ENCODE assay signal across 25 cellular contexts in the genomic region with DNA sequence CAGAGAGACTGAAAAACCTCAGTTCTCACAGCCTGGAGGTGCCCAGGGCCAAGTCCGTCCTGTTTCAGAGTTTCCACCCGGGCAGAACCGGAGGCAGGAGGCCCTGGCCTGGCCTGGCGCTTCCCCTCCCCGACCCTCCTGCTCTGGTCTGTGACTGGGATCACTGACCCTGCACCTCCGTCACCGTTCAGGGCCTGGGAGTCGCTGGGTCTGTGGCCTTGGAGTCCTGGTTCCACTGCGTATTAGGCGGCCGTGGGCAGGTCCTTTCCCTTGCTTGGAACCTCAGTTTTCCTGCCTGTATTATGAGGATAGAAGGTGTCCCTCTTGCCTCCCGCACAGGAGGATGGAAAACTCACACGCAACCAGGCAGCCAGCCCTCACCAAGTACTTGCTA. TPM values are rescaled to one million over a fixed set of nuclear protein-coding genes. Genes with fewer than 3 reads are reported as not detected.
A peak's percentile ranks its signal among the peaks of the same experiment; 100 is the strongest.
DNase-seq lines count a peak whose midpoint lies in the region; ATAC-seq, FAIRE-seq and TF ChIP-seq lines count a peak whose summit lies in the region.
"Had no signal": no experiment of that assay in that cellular context is flagged by ENCODE, and none has a peak within 500 bp of the region (broad histone marks: within the 10 kb centered on the region; RNA-seq: fewer than 3 reads in every experiment).

No MANE protein-coding gene starts in this region.

- H3K9me3 ChIP-seq in HepG2 (ENCODE audit: low read length) (no peaks in the 10 kb centered on the region), right lobe of liver (no peaks in the 10 kb centered on the region), mesenchymal stem cell (ENCODE audit: control insufficient read depth, low read length) (no peaks in the 10 kb centered on the region), neuronal stem cell (replicated peaks in 1 of 2; ENCODE audit: control insufficient read depth in 2 of 2, insufficient read depth in 1 of 2, low read depth in 1 of 2, low read length in 2 of 2) (no peaks in the 10 kb centered on the region)
- H3K9me3 ChIP-seq: A549; BE2C; BLaER1 treated with 17β-estradiol and CSF1 and Interleukin-3, amounts not matched to agents 10 nM and 100 nM had no signal

- H2BK12ac ChIP-seq in mesenchymal stem cell (ENCODE audit: low read length in 2 of 2) = no peak overlapping the region
- no peak overlapping the region for H2BK12ac ChIP-seq in neuronal stem cell (ENCODE audit: low read length)

- in situ Hi-C loops in HepG2 (cut with HindIII; ENCODE audit: extremely low pct_ligation_motif_present, low pct_unique_long_range_greater_than_20kb) = loop anchor here (5.0 kb wide), 2 partner anchors 48 to 228 kb away; no protein-coding TSS in a partner anchor

- H3K23ac ChIP-seq in mesenchymal stem cell (ENCODE audit: low read length in 2 of 2) (no peak overlapping the region), neuronal stem cell (ENCODE audit: low read depth, low read length, poor library complexity) (no peak overlapping the region)

- H3K4me3 ChIP-seq in HepG2 (replicated peaks in 1 of 3; ENCODE audit: insufficient read depth in 1 of 3, low read depth in 2 of 3, low read length in 3 of 3) (no peak overlapping the region), right lobe of liver (no peak overlapping the region), mesenchymal stem cell (ENCODE audit: insufficient read depth in 1 of 2, low read depth in 1 of 2, low read length in 2 of 2) (no peak overlapping the region), neuronal stem cell (ENCODE audit: low read length in 2 of 2) (no peak overlapping the region)
- H3K4me3 ChIP-seq: A549; BLaER1 treated with 17β-estradiol and CSF1 and Interleukin-3, amounts not matched to agents 10 nM and 100 nM had no signal

- H3K18ac ChIP-seq in mesenchymal stem cell (ENCODE audit: low read depth in 1 of 2, low read length in 2 of 2) = no peak overlapping the region
- H3K18ac ChIP-seq in neuronal stem cell (ENCODE audit: low read length) = no peak overlapping the region

- no TSS peak for BruUV-seq in HepG2 (replicated peaks; lab: Mats Ljungman, UMichigan)

- H3K4ac ChIP-seq in mesenchymal stem cell (ENCODE audit: low read depth in 1 of 2, low read length in 2 of 2) (no peak overlapping the region), neuronal stem cell (ENCODE audit: low read length) (no peak overlapping the region)

- no peaks in the 10 kb centered on the region for H3K79me1 ChIP-seq in mesenchymal stem cell (replicated peaks; ENCODE audit: low read length, poor library complexity, severe bottlenecking)
- peaks cover 2% of the 10 kb centered on the region for H3K79me1 ChIP-seq in neuronal stem cell (ENCODE audit: low read depth, low read length)

- intact Hi-C loops in HepG2 (cut with micrococcal nuclease; ENCODE audit: unreplicated experiment) (no loop called here), right lobe of liver (cut with DNase I) (loop anchor here in 1 of 2 donors (10.0 kb wide), 1 partner anchor 221 kb away; no protein-coding TSS in a partner anchor)

- H2BK15ac ChIP-seq in mesenchymal stem cell (ENCODE audit: low read depth, poor library complexity, severe bottlenecking) (no peak overlapping the region), neuronal stem cell (ENCODE audit: low read length) (peak overlapping the region; percentile 73)

- no peak for TF ChIP-seq EP300 in HepG2 (IDR thresholded peaks at IDR 0.05; ENCODE audit: low read depth in 2 of 2, low read length in 2 of 2)
- TF ChIP-seq EP300 in HepG2 (CRISPR knock-in tag; IDR thresholded peaks at IDR 0.05; ENCODE audit: borderline replicate concordance) = no peak

- DNase-seq in HepG2 (ENCODE audit: low spot score) (peak; percentile 30), right lobe of liver (no peak), mesenchymal stem cell (no peak), neuronal stem cell (ENCODE audit: low spot score) (no peak), DMS79 treated with DMSO at 0.1 percent for 48 hours (lab: John Stamatoyannopoulos, UW) (no peak)
- DNase-seq in stimulated activated CD4-positive, alpha-beta T cell treated with anti-CD3 and anti-CD28 coated beads, Interleukin-12 subunit alpha, Interleukin-12 subunit beta, amount 100 ng/mL, for 4 hours = no peak
- no peak for DNase-seq in activated effector memory CD4-positive, alpha-beta T cell treated with Interleukin-2 at 50 U/mL for 16 hours
- DNase-seq: ACHN; AML-193; BE2C; Calu3; CD4-positive, alpha-beta memory T cell; COR-L47; DMS53; DND-41; GOT3; HCEC 1CT had no signal

- H4K8ac ChIP-seq in mesenchymal stem cell (ENCODE audit: low read length) = no peak overlapping the region
- H4K8ac ChIP-seq in neuronal stem cell (ENCODE audit: low read depth, low read length) = no peak overlapping the region

- H2BK120ac ChIP-seq in mesenchymal stem cell (ENCODE audit: low read depth, low read length) = no peak overlapping the region
- H2BK120ac ChIP-seq in neuronal stem cell (ENCODE audit: low read depth, low read length) = no peak overlapping the region

- no peak for TF ChIP-seq CTCF in HepG2 (CRISPR knock-in tag; IDR thresholded peaks at IDR 0.05)
- no peak for TF ChIP-seq CTCF in right lobe of liver (IDR thresholded peaks at IDR 0.05)

- H3K36me3 ChIP-seq in HepG2 (replicated peaks in 1 of 2; ENCODE audit: control insufficient read depth in 1 of 2, insufficient read depth in 2 of 2, low read length in 2 of 2) (no peaks in the 10 kb centered on the region), right lobe of liver (no peaks in the 10 kb centered on the region), mesenchymal stem cell (ENCODE audit: control insufficient read depth in 1 of 2, insufficient read depth in 2 of 2, low read depth in 1 of 2, low read length in 2 of 2) (no peaks in the 10 kb centered on the region), neuronal stem cell (replicated peaks in 1 of 2; ENCODE audit: control insufficient read depth in 2 of 2, insufficient read depth in 2 of 2, low read length in 2 of 2) (no peaks in the 10 kb centered on the region)
- H3K36me3 ChIP-seq: BE2C; BLaER1 treated with 17β-estradiol and CSF1 and Interleukin-3, amounts not matched to agents 10 nM and 100 nM had no signal

- no peaks in the 10 kb centered on the region for H3K79me2 ChIP-seq in HepG2 (ENCODE audit: insufficient read depth, low read length)

- CTCF ChIA-PET in HepG2 (lab: Yijun Ruan, JAX; ENCODE audit: low intra/inter-chr PET ratio, low total read pairs) = no interaction called here

- ATAC-seq in HepG2 (peak; percentile 46), right lobe of liver (no peak), HG03378 (IDR thresholded peaks at IDR 0.05; ENCODE audit: unreplicated experiment) (no peak)
- ATAC-seq: A549 had no signal

- H3K4me1 ChIP-seq in HepG2 (ENCODE audit: insufficient read depth, low read length) (peaks cover 87% of the 10 kb centered on the region), right lobe of liver (no peaks in the 10 kb centered on the region), mesenchymal stem cell (ENCODE audit: control insufficient read depth, insufficient read depth, low read depth, low read length) (peaks cover 1% of the 10 kb centered on the region), neuronal stem cell (ENCODE audit: control insufficient read depth in 2 of 2, insufficient read depth in 1 of 2, low read depth in 1 of 2, low read length in 2 of 2) (peaks cover 0 to 9% of the 10 kb centered on the region in 2 donors)
- H3K4me1 ChIP-seq: A549, BE2C had no signal

- H3K14ac ChIP-seq in mesenchymal stem cell (ENCODE audit: low read length in 2 of 2) (no peak overlapping the region), neuronal stem cell (ENCODE audit: low read length) (peak overlapping the region; percentile 47)

- H3K4me2 ChIP-seq in HepG2 (ENCODE audit: low read depth, low read length) = no peak overlapping the region
- H3K4me2 ChIP-seq in mesenchymal stem cell (ENCODE audit: low read length, poor library complexity, severe bottlenecking) = no peak overlapping the region
- H3K4me2 ChIP-seq in neuronal stem cell (ENCODE audit: insufficient read depth, low read length, poor library complexity, severe bottlenecking) = no peak overlapping the region
- H3K4me2 ChIP-seq: A549 had no signal

- peak overlapping the region; percentile 80 for H3K9ac ChIP-seq in HepG2 (ENCODE audit: insufficient read depth, low read depth, low read length)
- H3K9ac ChIP-seq in mesenchymal stem cell (ENCODE audit: low read length) = no peak overlapping the region
- no peak overlapping the region for H3K9ac ChIP-seq in neuronal stem cell (ENCODE audit: low read depth, low read length, poor library complexity)
- H3K9ac ChIP-seq: BLaER1 treated with 17β-estradiol and CSF1 and Interleukin-3, amounts not matched to agents 10 nM and 100 nM had no signal

- FAIRE-seq in HepG2 (lab: Jason Lieb, UNC) = no peak
- FAIRE-seq: A549, G401.6, GM12892, H54 had no signal

- H2AFZ ChIP-seq in HepG2 (ENCODE audit: low read length) (no peak overlapping the region), mesenchymal stem cell (ENCODE audit: low read depth, low read length) (no peak overlapping the region), neuronal stem cell (ENCODE audit: low read length) (no peak overlapping the region)

- no peaks in the 10 kb centered on the region for H3K27me3 ChIP-seq in HepG2 (ENCODE audit: control insufficient read depth in 1 of 2, insufficient read depth in 2 of 2, low read length in 2 of 2)
- H3K27me3 ChIP-seq in right lobe of liver = no peaks in the 10 kb centered on the region
- peaks cover 8 to 12% of the 10 kb centered on the region in 2 experiments for H3K27me3 ChIP-seq in mesenchymal stem cell (ENCODE audit: control insufficient read depth in 1 of 2, insufficient read depth in 1 of 2, low read length in 2 of 2)
- peaks cover 0 to 31% (median 0%) of the 10 kb centered on the region in 3 experiments for H3K27me3 ChIP-seq in neuronal stem cell (ENCODE audit: control insufficient read depth in 3 of 3, insufficient read depth in 3 of 3, low read depth in 1 of 3, low read length in 3 of 3)
- H3K27me3 ChIP-seq: BE2C; BLaER1 treated with 17β-estradiol and CSF1 and Interleukin-3, amounts not matched to agents 10 nM and 100 nM had no signal

- H4K20me1 ChIP-seq in HepG2 (ENCODE audit: insufficient read depth, low read length) = no peaks in the 10 kb centered on the region
- H4K20me1 ChIP-seq: BLaER1 treated with 17β-estradiol and CSF1 and Interleukin-3, amounts not matched to agents 10 nM and 100 nM had no signal

- TF ChIP-seq RAD21 in HepG2 (CRISPR knock-in tag; IDR thresholded peaks at IDR 0.05) = no peak

- no peak overlapping the region for H2BK5ac ChIP-seq in mesenchymal stem cell (ENCODE audit: low read depth, low read length, poor library complexity, severe bottlenecking)
- H2BK5ac ChIP-seq in neuronal stem cell (ENCODE audit: low read length) = no peak overlapping the region

- POLR2A ChIA-PET in HepG2 (lab: Yijun Ruan, JAX) = no interaction called here

- H4K91ac ChIP-seq in mesenchymal stem cell (ENCODE audit: low read length) (peak overlapping the region; percentile 56), neuronal stem cell (ENCODE audit: low read depth, low read length, poor library complexity) (no peak overlapping the region)

- peak overlapping the region; percentile 94 for H3K27ac ChIP-seq in HepG2 (ENCODE audit: extremely low read length, insufficient read depth, low read length)
- no peak overlapping the region for H3K27ac ChIP-seq in right lobe of liver
- H3K27ac ChIP-seq in mesenchymal stem cell (ENCODE audit: low read length, poor library complexity, severe bottlenecking) = no peak overlapping the region
- H3K27ac ChIP-seq in neuronal stem cell (replicated peaks; ENCODE audit: low read length) = no peak overlapping the region
- H3K27ac ChIP-seq: 22Rv1; A549; BLaER1 treated with 17β-estradiol and CSF1 and Interleukin-3, amounts not matched to agents 10 nM and 100 nM had no signal

- no peak for TF ChIP-seq POLR2A in HepG2 (IDR thresholded peaks at IDR 0.05; ENCODE audit: insufficient read depth in 1 of 2, low read depth in 2 of 2, low read length in 2 of 2)
- no peak for TF ChIP-seq POLR2A in right lobe of liver (IDR thresholded peaks at IDR 0.05)

- WGBS in HepG2 (ENCODE audit: low lambda C conversion rate) = 38% methylated on average over 3 of the region's 13 CpGs
- WGBS in right lobe of liver (ENCODE audit: insufficient coverage, low coverage, low lambda C conversion rate, missing lambda C conversion rate) = 40% methylated on average over 7 of the region's 13 CpGs
- 78% methylated on average over 13 of the region's 13 CpGs for WGBS in mesenchymal stem cell
- WGBS in neuronal stem cell (ENCODE audit: extremely low coverage in 2 of 2, insufficient read length in 2 of 2, insufficient replicate concordance in 1 of 2), 2 donors = no CpG with 5 or more reads among the region's 13 CpGs

- H2AK5ac ChIP-seq in mesenchymal stem cell (ENCODE audit: low read length, severe bottlenecking) (no peak overlapping the region), neuronal stem cell (ENCODE audit: low read depth, low read length) (peak overlapping the region; percentile 32)

RNA-seq across cellular contexts. Expression of a gene that starts 0.5 kb away (rescaled TPM):
- total RNA-seq in HepG2 (2016; rRNA removed; fragmentation: Illumina TruSeq; extraction: Trizol) (not detected in 2 replicates), right lobe of liver (not detected)
- total RNA-seq in HepG2 (2016; cell fraction: cytosol; rRNA removed; fragmentation: Illumina TruSeq; extraction: Trizol; ENCODE audit: low read depth) = not detected in 2 replicates
- total RNA-seq in HepG2 (2016; cell fraction: insoluble cytoplasmic fraction; rRNA removed; fragmentation: Illumina TruSeq; extraction: Trizol) = not detected in 2 replicates
- total RNA-seq in HepG2 (2016; cell fraction: membrane; rRNA removed; fragmentation: Illumina TruSeq; extraction: Trizol) = not detected in 2 replicates
- not detected in 2 replicates for total RNA-seq in HepG2 (2016; cell fraction: nucleus; rRNA removed; fragmentation: Illumina TruSeq; extraction: Trizol)
- not detected in 2 replicates for polyA plus RNA-seq in HepG2 (2011; rRNA removed)
- not detected in 2 replicates for polyA plus RNA-seq in HepG2 (2011; cell fraction: cytosol; rRNA removed)
- polyA plus RNA-seq in HepG2 (2011; cell fraction: nucleus; rRNA removed) = 0.50 TPM in 1 of 2 replicates, not detected in the other
- polyA plus RNA-seq in HepG2 (2012) = not detected in 2 replicates
- not detected in 2 replicates for polyA plus RNA-seq in HepG2 (2016; cell fraction: cytosol; fragmentation: Illumina TruSeq; extraction: Trizol; ENCODE audit: low read depth)
- polyA plus RNA-seq in HepG2 (2016; cell fraction: insoluble cytoplasmic fraction; fragmentation: Illumina TruSeq; extraction: Trizol; ENCODE audit: low read depth) = not detected in 2 replicates
- polyA plus RNA-seq in HepG2 (2016; cell fraction: membrane; fragmentation: Illumina TruSeq; extraction: Trizol; ENCODE audit: low read depth) = not detected in 2 replicates
- not detected in 2 replicates for polyA plus RNA-seq in HepG2 (2016; cell fraction: nucleus; fragmentation: Illumina TruSeq; extraction: Trizol; ENCODE audit: insufficient read depth, low read depth)
- not detected in 2 replicates for polyA minus RNA-seq in HepG2 (2011; rRNA and poly(A)+ RNA removed; ENCODE audit: low replicate concordance)
- polyA minus RNA-seq in HepG2 (2011; cell fraction: cytosol; rRNA and poly(A)+ RNA removed) = not detected in 2 replicates
- polyA minus RNA-seq in HepG2 (2011; cell fraction: nucleus; rRNA and poly(A)+ RNA removed) = not detected in 2 replicates
- not detected for polyA plus RNA-seq in mesenchymal stem cell (2013, experiment 1 of 2)
- not detected for polyA plus RNA-seq in mesenchymal stem cell (2013, experiment 2 of 2)
- not detected for polyA plus RNA-seq in neuronal stem cell (2013, experiment 1 of 2)
- polyA plus RNA-seq in neuronal stem cell (2013, experiment 2 of 2) = not detected
- total RNA-seq: Calu3; CD4-positive, alpha-beta memory T cell had no signal
- polyA plus RNA-seq: A549; CD14-positive monocyte; CD4-positive, alpha-beta memory T cell had no signal

RNA-seq across cellular contexts. Expression of a gene that starts 41.8 kb away (rescaled TPM):
- total RNA-seq in HepG2 (2016; rRNA removed; fragmentation: Illumina TruSeq; extraction: Trizol) (5.2 and 7.5 TPM in 2 replicates), right lobe of liver (1 to 10 TPM in 5 of 6 experiments, under 1 TPM in 1; 0.98 to 3.4 (median 1.3) TPM)
- total RNA-seq in HepG2 (2016; cell fraction: cytosol; rRNA removed; fragmentation: Illumina TruSeq; extraction: Trizol; ENCODE audit: low read depth) = 4.1 and 7.5 TPM in 2 replicates
- total RNA-seq in HepG2 (2016; cell fraction: insoluble cytoplasmic fraction; rRNA removed; fragmentation: Illumina TruSeq; extraction: Trizol) = 5.4 and 7.4 TPM in 2 replicates
- 2.6 and 3.0 TPM in 2 replicates for total RNA-seq in HepG2 (2016; cell fraction: membrane; rRNA removed; fragmentation: Illumina TruSeq; extraction: Trizol)
- total RNA-seq in HepG2 (2016; cell fraction: nucleus; rRNA removed; fragmentation: Illumina TruSeq; extraction: Trizol) = 13.6 and 19.6 TPM in 2 replicates
- 5.2 and 5.6 TPM in 2 replicates for polyA plus RNA-seq in HepG2 (2011; rRNA removed)
- 1.9 and 2.3 TPM in 2 replicates for polyA plus RNA-seq in HepG2 (2011; cell fraction: cytosol; rRNA removed)
- 9.3 and 11.5 TPM in 2 replicates for polyA plus RNA-seq in HepG2 (2011; cell fraction: nucleus; rRNA removed)
- 3.5 and 4.2 TPM in 2 replicates for polyA plus RNA-seq in HepG2 (2012)
- polyA plus RNA-seq in HepG2 (2016; cell fraction: cytosol; fragmentation: Illumina TruSeq; extraction: Trizol; ENCODE audit: low read depth) = 0.17 and 0.50 TPM in 2 replicates
- polyA plus RNA-seq in HepG2 (2016; cell fraction: insoluble cytoplasmic fraction; fragmentation: Illumina TruSeq; extraction: Trizol; ENCODE audit: low read depth) = 3.4 and 3.5 TPM in 2 replicates
- polyA plus RNA-seq in HepG2 (2016; cell fraction: membrane; fragmentation: Illumina TruSeq; extraction: Trizol; ENCODE audit: low read depth) = 0.48 and 0.61 TPM in 2 replicates
- 23.6 and 27.3 TPM in 2 replicates for polyA plus RNA-seq in HepG2 (2016; cell fraction: nucleus; fragmentation: Illumina TruSeq; extraction: Trizol; ENCODE audit: insufficient read depth, low read depth)
- polyA minus RNA-seq in HepG2 (2011; rRNA and poly(A)+ RNA removed; ENCODE audit: low replicate concordance) = 6.5 and 7.6 TPM in 2 replicates
- 2.0 and 3.2 TPM in 2 replicates for polyA minus RNA-seq in HepG2 (2011; cell fraction: cytosol; rRNA and poly(A)+ RNA removed)
- polyA minus RNA-seq in HepG2 (2011; cell fraction: nucleus; rRNA and poly(A)+ RNA removed) = 13.1 and 14.4 TPM in 2 replicates
- 4.1 TPM for polyA plus RNA-seq in mesenchymal stem cell (2013, experiment 1 of 2)
- polyA plus RNA-seq in mesenchymal stem cell (2013, experiment 2 of 2) = 3.6 TPM
- polyA plus RNA-seq in neuronal stem cell (2013, experiment 1 of 2) = 11.4 TPM
- polyA plus RNA-seq in neuronal stem cell (2013, experiment 2 of 2) = 10.2 TPM

RNA-seq across cellular contexts. Expression of a gene that starts 55.5 kb away (rescaled TPM):
- total RNA-seq in HepG2 (2016; rRNA removed; fragmentation: Illumina TruSeq; extraction: Trizol) (0.35 and 0.77 TPM in 2 replicates), right lobe of liver (1,000 to 10,000 TPM in 1 of 6 experiments, 100 to 1,000 TPM in 5; 109 to 1,136 (median 151) TPM)
- 0.62 and 0.81 TPM in 2 replicates for total RNA-seq in HepG2 (2016; cell fraction: cytosol; rRNA removed; fragmentation: Illumina TruSeq; extraction: Trizol; ENCODE audit: low read depth)
- total RNA-seq in HepG2 (2016; cell fraction: insoluble cytoplasmic fraction; rRNA removed; fragmentation: Illumina TruSeq; extraction: Trizol) = 0.50 and 0.54 TPM in 2 replicates
- 0.62 TPM in 2 replicates for total RNA-seq in HepG2 (2016; cell fraction: membrane; rRNA removed; fragmentation: Illumina TruSeq; extraction: Trizol)
- total RNA-seq in HepG2 (2016; cell fraction: nucleus; rRNA removed; fragmentation: Illumina TruSeq; extraction: Trizol) = 0.87 and 1.2 TPM in 2 replicates
- polyA plus RNA-seq in HepG2 (2011; rRNA removed) = 15.2 and 30.3 TPM in 2 replicates
- 29.8 and 39.3 TPM in 2 replicates for polyA plus RNA-seq in HepG2 (2011; cell fraction: cytosol; rRNA removed)
- polyA plus RNA-seq in HepG2 (2011; cell fraction: nucleus; rRNA removed) = 6.5 and 8.5 TPM in 2 replicates
- 1.8 and 14.7 TPM in 2 replicates for polyA plus RNA-seq in HepG2 (2012)
- 2.7 and 4.0 TPM in 2 replicates for polyA plus RNA-seq in HepG2 (2016; cell fraction: cytosol; fragmentation: Illumina TruSeq; extraction: Trizol; ENCODE audit: low read depth)
- polyA plus RNA-seq in HepG2 (2016; cell fraction: insoluble cytoplasmic fraction; fragmentation: Illumina TruSeq; extraction: Trizol; ENCODE audit: low read depth) = 3.4 and 6.1 TPM in 2 replicates
- polyA plus RNA-seq in HepG2 (2016; cell fraction: membrane; fragmentation: Illumina TruSeq; extraction: Trizol; ENCODE audit: low read depth) = 3.0 and 3.6 TPM in 2 replicates
- polyA plus RNA-seq in HepG2 (2016; cell fraction: nucleus; fragmentation: Illumina TruSeq; extraction: Trizol; ENCODE audit: insufficient read depth, low read depth) = 8.8 and 12.2 TPM in 2 replicates
- 15.0 TPM in 1 of 2 replicates, not detected in the other for polyA minus RNA-seq in HepG2 (2011; rRNA and poly(A)+ RNA removed; ENCODE audit: low replicate concordance)
- polyA minus RNA-seq in HepG2 (2011; cell fraction: cytosol; rRNA and poly(A)+ RNA removed) = 11.4 and 11.5 TPM in 2 replicates
- 3.3 and 4.6 TPM in 2 replicates for polyA minus RNA-seq in HepG2 (2011; cell fraction: nucleus; rRNA and poly(A)+ RNA removed)
- 0.10 TPM for polyA plus RNA-seq in mesenchymal stem cell (2013, experiment 1 of 2)
- 0.08 TPM for polyA plus RNA-seq in mesenchymal stem cell (2013, experiment 2 of 2)
- not detected for polyA plus RNA-seq in neuronal stem cell (2013, experiment 1 of 2)
- polyA plus RNA-seq in neuronal stem cell (2013, experiment 2 of 2) = not detected
- total RNA-seq: Calu3; CD4-positive, alpha-beta memory T cell had no signal
- polyA plus RNA-seq: CD14-positive monocyte; CD4-positive, alpha-beta memory T cell had no signal

Comparison
In these comparisons a context has a peak if more than half of its experiments do, and no peak if none do; other contexts are left out.
1. RNA of a gene that starts 55.5 kb away (total RNA-seq): 109 to 1,136 TPM in right lobe of liver; 0.35 to 1.2 TPM in HepG2; every median in the first group is over 10 times any median in the second.